Comparison of ENCODE assay signal across 8 cellular contexts in the genomic region with DNA sequence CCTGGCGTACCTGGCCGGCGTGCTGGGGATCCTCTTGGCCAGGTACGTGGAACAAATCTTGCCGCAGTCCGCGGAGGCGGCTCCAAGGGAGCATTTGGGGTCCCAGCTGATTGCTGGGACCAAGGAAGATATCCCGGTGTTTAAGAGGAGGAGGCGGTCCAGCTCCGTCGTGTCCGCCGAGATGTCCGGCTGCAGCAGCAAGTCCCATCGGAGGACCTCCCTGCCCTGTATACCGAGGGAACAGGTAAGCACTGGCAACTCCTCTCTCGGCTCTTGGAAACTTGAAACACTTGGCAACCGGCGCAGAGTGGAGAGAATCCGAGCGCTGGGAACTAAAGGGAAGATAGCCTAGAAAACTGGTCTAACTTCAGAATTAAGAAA. TPM values are rescaled to one million over a fixed set of nuclear protein-coding genes. Genes with fewer than 3 reads are reported as not detected.
DNase-seq lines count a peak whose midpoint lies in the region; ATAC-seq, FAIRE-seq and TF ChIP-seq lines count a peak whose summit lies in the region.

No MANE protein-coding gene starts in this region.

- no peak for TF ChIP-seq CTCF in BE2C (IDR thresholded peaks at IDR 0.05; ENCODE audit: low read depth, low read length)
- no peak for TF ChIP-seq CTCF in neutrophil (IDR thresholded peaks at IDR 0.05)

- H3K27me3 ChIP-seq in BE2C (peaks cover 12% of the 10 kb centered on the region), neutrophil (peaks cover 88% of the 10 kb centered on the region)
- no peaks in the 10 kb centered on the region for H3K27me3 ChIP-seq in effector memory CD4-positive, alpha-beta T cell (replicated peaks; ENCODE audit: control insufficient read depth, insufficient read depth, low read length, poor library complexity, severe bottlenecking)

- H3K27ac ChIP-seq in neutrophil = no peak overlapping the region
- no peak overlapping the region for H3K27ac ChIP-seq in effector memory CD4-positive, alpha-beta T cell (ENCODE audit: insufficient read depth, low read length, poor library complexity, severe bottlenecking)

- H3K4me1 ChIP-seq in BE2C (peaks cover 13% of the 10 kb centered on the region), neutrophil (ENCODE audit: control insufficient read depth in 1 of 2, insufficient read depth in 1 of 2, low read depth in 1 of 2, low read length in 1 of 2) (peaks cover 19 to 21% of the 10 kb centered on the region in 2 experiments)
- H3K4me1 ChIP-seq in effector memory CD4-positive, alpha-beta T cell (ENCODE audit: control insufficient read depth, insufficient read depth, low read length, poor library complexity, severe bottlenecking) = no peaks in the 10 kb centered on the region

- ATAC-seq in HG02981 (IDR thresholded peaks at IDR 0.05; ENCODE audit: unreplicated experiment) = no peak

- DNase-seq in BE2C = no peak
- DNase-seq in glomerular visceral epithelial cell (ENCODE audit: extremely low spot score) = peak; percentile 1
- no peak for DNase-seq in KBM-7
- no peak for DNase-seq in effector memory CD4-positive, alpha-beta T cell
- DNase-seq in frontal cortex (ENCODE audit: low spot score in 2 of 2) = no peak

- no peaks in the 10 kb centered on the region for H3K9me3 ChIP-seq in BE2C
- H3K9me3 ChIP-seq in neutrophil = no peaks in the 10 kb centered on the region
- H3K9me3 ChIP-seq in effector memory CD4-positive, alpha-beta T cell (ENCODE audit: control insufficient read depth, low read length) = no peaks in the 10 kb centered on the region

- no peaks in the 10 kb centered on the region for H3K36me3 ChIP-seq in BE2C
- H3K36me3 ChIP-seq in neutrophil = no peaks in the 10 kb centered on the region
- no peaks in the 10 kb centered on the region for H3K36me3 ChIP-seq in effector memory CD4-positive, alpha-beta T cell (ENCODE audit: control insufficient read depth, insufficient read depth, low read length)

- no peak for FAIRE-seq in frontal cortex (lab: Jason Lieb, UNC)

- in situ Hi-C loops in KBM-7 (cut with MboI; ENCODE audit: low pct_unique_long_range_greater_than_20kb, low sequenced_read_pairs) = no loop called here

- H3K4me3 ChIP-seq in BE2C (ENCODE audit: low read depth, low read length) (peak overlapping the region; percentile 76), neutrophil (ENCODE audit: low read depth in 1 of 2, low read length in 1 of 2) (peak overlapping the region; percentile 4 to 61)
- H3K4me3 ChIP-seq in effector memory CD4-positive, alpha-beta T cell (ENCODE audit: insufficient read depth, low read depth, low read length, poor library complexity, severe bottlenecking) = no peak overlapping the region

TF ChIP-seq in PFSK-1, 5 proteins besides CTCF, POLR2A, EP300 and RAD21:
- TF ChIP-seq SIN3A (IDR thresholded peaks at IDR 0.05; ENCODE audit: borderline replicate concordance, insufficient read depth, low read length) (0 out of 2 replicates have a peak, but pooled peaks have one; percentile 33), TAF1 (IDR thresholded peaks at IDR 0.05; ENCODE audit: borderline replicate concordance, insufficient read depth, low read length) (no peak)

RNA-seq across cellular contexts. Expression of gene PDE3A, which starts 1.7 kb away (rescaled TPM):
- polyA plus RNA-seq in BE2C (2012; ENCODE audit: insufficient read depth, insufficient read length, low read depth) = 0.26 TPM
- polyA plus RNA-seq in PFSK-1 (2012; ENCODE audit: insufficient read length, low read depth) = 15.2 TPM
- 4.9 TPM for total RNA-seq in frontal cortex
